ENCODE assay signal across 3 cellular contexts in the genomic region with DNA sequence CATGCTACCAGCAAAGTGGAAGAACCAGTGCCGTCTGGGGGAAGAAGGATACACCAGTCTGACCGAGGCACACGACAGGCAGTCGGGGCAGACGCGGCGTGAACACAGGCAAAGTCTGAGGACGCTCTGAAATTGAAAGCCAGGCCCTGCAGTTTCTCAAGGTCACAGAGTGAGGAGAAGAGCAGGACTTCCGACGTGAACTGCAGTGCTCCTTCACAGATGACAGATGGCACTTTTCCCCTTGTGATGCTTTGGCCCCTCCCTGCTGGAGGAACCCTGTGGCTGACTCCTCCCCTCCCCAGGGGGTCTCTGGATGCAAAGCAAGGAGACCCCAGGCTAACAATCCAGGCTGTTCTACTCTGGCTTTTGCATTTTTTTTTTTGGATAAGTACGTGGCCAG.
TF ChIP-seq lines count a peak whose summit lies in the region.

No MANE protein-coding gene starts in this region.

TF ChIP-seq in SK-N-SH, 30 proteins besides CTCF, POLR2A, EP300 and RAD21:
- no peak for TF ChIP-seq GABPA (IDR thresholded peaks at IDR 0.05; ENCODE audit: low read depth)
- TF ChIP-seq RCOR1 (IDR thresholded peaks at IDR 0.05; ENCODE audit: low read length), result no peak
- no peak for TF ChIP-seq EZH2phosphoT487 (IDR thresholded peaks at IDR 0.05; ENCODE audit: borderline replicate concordance, low read depth)

TF ChIP-seq in SK-N-SH treated with all-trans-retinoic acid at 6 μM for 48 hours, 23 proteins besides CTCF, POLR2A, EP300 and RAD21:
- TF ChIP-seq ISL1 (CRISPR knock-in tag; IDR thresholded peaks at IDR 0.05), result no peak
- TF ChIP-seq ARNTL (CRISPR knock-in tag; IDR thresholded peaks at IDR 0.05; ENCODE audit: borderline replicate concordance, low read depth), result no peak
- TF ChIP-seq, protein P1, sequence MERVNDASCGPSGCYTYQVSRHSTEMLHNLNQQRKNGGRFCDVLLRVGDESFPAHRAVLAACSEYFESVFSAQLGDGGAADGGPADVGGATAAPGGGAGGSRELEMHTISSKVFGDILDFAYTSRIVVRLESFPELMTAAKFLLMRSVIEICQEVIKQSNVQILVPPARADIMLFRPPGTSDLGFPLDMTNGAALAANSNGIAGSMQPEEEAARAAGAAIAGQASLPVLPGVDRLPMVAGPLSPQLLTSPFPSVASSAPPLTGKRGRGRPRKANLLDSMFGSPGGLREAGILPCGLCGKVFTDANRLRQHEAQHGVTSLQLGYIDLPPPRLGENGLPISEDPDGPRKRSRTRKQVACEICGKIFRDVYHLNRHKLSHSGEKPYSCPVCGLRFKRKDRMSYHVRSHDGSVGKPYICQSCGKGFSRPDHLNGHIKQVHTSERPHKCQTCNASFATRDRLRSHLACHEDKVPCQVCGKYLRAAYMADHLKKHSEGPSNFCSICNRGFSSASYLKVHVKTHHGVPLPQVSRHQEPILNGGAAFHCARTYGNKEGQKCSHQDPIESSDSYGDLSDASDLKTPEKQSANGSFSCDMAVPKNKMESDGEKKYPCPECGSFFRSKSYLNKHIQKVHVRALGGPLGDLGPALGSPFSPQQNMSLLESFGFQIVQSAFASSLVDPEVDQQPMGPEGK (CRISPR knock-in tag; IDR thresholded peaks at IDR 0.05; ENCODE audit: borderline replicate concordance), result no peak
- TF ChIP-seq RARB (CRISPR knock-in tag; IDR thresholded peaks at IDR 0.05), result no peak
- TF ChIP-seq OSR1 (CRISPR knock-in tag; IDR thresholded peaks at IDR 0.05), result no peak
- TF ChIP-seq GLIS3 (CRISPR knock-in tag; IDR thresholded peaks at IDR 0.05), result no peak
- TF ChIP-seq TOX (CRISPR knock-in tag; IDR thresholded peaks at IDR 0.05; ENCODE audit: borderline replicate concordance), result no peak
- TF ChIP-seq, protein P2, sequence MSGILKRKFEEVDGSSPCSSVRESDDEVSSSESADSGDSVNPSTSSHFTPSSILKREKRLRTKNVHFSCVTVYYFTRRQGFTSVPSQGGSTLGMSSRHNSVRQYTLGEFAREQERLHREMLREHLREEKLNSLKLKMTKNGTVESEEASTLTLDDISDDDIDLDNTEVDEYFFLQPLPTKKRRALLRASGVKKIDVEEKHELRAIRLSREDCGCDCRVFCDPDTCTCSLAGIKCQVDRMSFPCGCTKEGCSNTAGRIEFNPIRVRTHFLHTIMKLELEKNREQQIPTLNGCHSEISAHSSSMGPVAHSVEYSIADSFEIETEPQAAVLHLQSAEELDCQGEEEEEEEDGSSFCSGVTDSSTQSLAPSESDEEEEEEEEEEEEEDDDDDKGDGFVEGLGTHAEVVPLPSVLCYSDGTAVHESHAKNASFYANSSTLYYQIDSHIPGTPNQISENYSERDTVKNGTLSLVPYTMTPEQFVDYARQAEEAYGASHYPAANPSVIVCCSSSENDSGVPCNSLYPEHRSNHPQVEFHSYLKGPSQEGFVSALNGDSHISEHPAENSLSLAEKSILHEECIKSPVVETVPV (CRISPR knock-in tag; IDR thresholded peaks at IDR 0.05), result no peak
- no peak for TF ChIP-seq PPARA (CRISPR knock-in tag; IDR thresholded peaks at IDR 0.05; ENCODE audit: borderline replicate concordance)

TF ChIP-seq in IMR-90, 13 proteins besides CTCF, POLR2A, EP300 and RAD21:
- TF ChIP-seq, protein P3, sequence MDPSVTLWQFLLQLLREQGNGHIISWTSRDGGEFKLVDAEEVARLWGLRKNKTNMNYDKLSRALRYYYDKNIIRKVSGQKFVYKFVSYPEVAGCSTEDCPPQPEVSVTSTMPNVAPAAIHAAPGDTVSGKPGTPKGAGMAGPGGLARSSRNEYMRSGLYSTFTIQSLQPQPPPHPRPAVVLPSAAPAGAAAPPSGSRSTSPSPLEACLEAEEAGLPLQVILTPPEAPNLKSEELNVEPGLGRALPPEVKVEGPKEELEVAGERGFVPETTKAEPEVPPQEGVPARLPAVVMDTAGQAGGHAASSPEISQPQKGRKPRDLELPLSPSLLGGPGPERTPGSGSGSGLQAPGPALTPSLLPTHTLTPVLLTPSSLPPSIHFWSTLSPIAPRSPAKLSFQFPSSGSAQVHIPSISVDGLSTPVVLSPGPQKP (IDR thresholded peaks at IDR 0.05; ENCODE audit: borderline replicate concordance, low read depth, low read length), result no peak
- TF ChIP-seq CEBPB (IDR thresholded peaks at IDR 0.05; ENCODE audit: low read depth, low read length), result no peak
- TF ChIP-seq FOS (IDR thresholded peaks at IDR 0.05; ENCODE audit: low read depth, low read length), result no peak
- TF ChIP-seq SMC3 (IDR thresholded peaks at IDR 0.05; ENCODE audit: low read depth, low read length), result no peak
TF ChIP-seq in IMR-90: peak in this region for 0.
